8 cellular contexts compared by ENCODE assay signal in the genomic region with DNA sequence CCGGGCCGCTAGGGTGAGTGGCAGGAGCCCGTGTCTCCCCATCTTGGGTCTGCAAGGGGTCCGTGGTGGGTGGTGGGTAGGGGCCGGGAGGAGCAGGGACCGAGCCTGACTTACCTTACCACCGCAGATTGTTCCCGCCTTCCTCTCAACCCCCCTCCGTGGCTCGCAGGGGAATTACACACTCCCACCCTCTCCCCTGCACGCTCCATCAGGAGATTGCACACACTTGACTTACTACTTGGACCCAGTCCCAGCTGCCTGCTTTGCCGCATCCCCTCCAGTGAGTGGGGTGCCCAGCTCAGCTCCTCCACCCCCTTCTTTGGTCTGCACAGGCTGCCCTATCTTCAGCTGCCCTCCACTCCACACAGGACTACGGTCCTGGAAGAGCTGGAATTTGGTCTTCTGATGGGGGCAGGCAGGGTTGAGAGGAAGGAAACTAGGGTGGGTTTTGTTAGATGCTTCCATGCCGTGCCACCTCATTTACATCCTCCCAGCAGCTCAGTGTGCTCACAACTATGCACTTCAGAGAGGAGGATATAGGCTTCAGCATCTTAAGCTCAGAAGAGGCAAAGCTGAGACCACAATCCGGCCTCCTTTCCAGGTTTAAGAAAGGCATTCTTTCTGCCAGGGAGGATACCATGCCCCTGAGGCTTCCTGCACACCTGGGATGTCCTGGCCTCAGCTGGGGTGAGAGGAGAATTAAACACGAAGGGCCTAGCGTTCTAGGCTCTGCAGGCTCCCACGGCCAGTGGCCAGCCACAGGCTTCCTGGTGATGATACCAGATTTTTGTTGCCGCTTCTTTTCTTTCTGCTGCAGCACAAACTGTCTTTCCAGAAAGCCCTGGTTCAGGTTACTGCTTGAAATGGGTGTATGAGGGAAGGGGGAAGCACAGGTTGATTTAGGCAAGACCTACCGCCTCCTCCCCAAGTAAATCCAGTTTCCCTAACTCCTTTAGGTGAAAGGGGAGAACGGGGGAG. TPM values are rescaled to one million over a fixed set of nuclear protein-coding genes. Genes with fewer than 3 reads are reported as not detected.
DNase-seq lines count a peak whose midpoint lies in the region; ATAC-seq and TF ChIP-seq lines count a peak whose summit lies in the region.

No MANE protein-coding gene starts in this region.

- H3K36me3 ChIP-seq in HEK293 (ENCODE audit: control insufficient read depth in 2 of 2, insufficient read depth in 1 of 2, low read length in 2 of 2): peaks cover 0 to 22% of the 10 kb centered on the region in 2 experiments; a peak in 1 of 3 replicates
- peaks cover 11% of the 10 kb centered on the region for H3K36me3 ChIP-seq in NT2/D1 (ENCODE audit: insufficient read depth, insufficient read length, low read length)
- H3K36me3 ChIP-seq in esophagus (ENCODE audit: control insufficient read depth in 2 of 2, insufficient read depth in 2 of 2, low read length in 1 of 2): no peaks in the 10 kb centered on the region
- H3K36me3 ChIP-seq in sigmoid colon: no peaks in the 10 kb centered on the region

- DNase-seq in NT2/D1 (ENCODE audit: low read depth, low spot score): no peak
- no peak for DNase-seq in sigmoid colon
- DNase-seq in DMS114 treated with DMSO at 0.1 percent for 48 hours (lab: John Stamatoyannopoulos, UW; ENCODE audit: unreplicated experiment): no peak
- no peak for DNase-seq in NCI-H1048 (lab: John Stamatoyannopoulos, UW)

- H3K4me1 ChIP-seq in HEK293 (ENCODE audit: control insufficient read depth, insufficient read depth, low read length) (peaks cover 7% of the 10 kb centered on the region), NT2/D1 (ENCODE audit: insufficient read depth, insufficient read length) (peaks cover 29% of the 10 kb centered on the region), esophagus (ENCODE audit: control insufficient read depth in 2 of 2, insufficient read depth in 2 of 2, low read length in 1 of 2) (peaks cover 0 to 25% of the 10 kb centered on the region in 2 donors), sigmoid colon (peaks cover 0 to 30% (median 21%) of the 10 kb centered on the region in 4 donors)

- H3K9me3 ChIP-seq in HEK293 (ENCODE audit: control insufficient read depth, insufficient read depth, low read depth, low read length) (no peaks in the 10 kb centered on the region), NT2/D1 (ENCODE audit: insufficient read depth, low read length) (no peaks in the 10 kb centered on the region), esophagus (ENCODE audit: control insufficient read depth in 2 of 2, insufficient read depth in 1 of 2, low read depth in 1 of 2, low read length in 1 of 2) (no peaks in the 10 kb centered on the region), sigmoid colon (no peaks in the 10 kb centered on the region)

- intact Hi-C loops in sigmoid colon (cut with DNase I): no loop called here

- CTCF ChIA-PET in HEK293 (lab: Yijun Ruan, JAX): interaction anchor here (0.7 to 20.2 kb wide), 4 partner anchors 9 to 284 kb away, joined by 4 to 662 read pairs (median 181); no protein-coding TSS in a partner anchor

- H3K27me3 ChIP-seq in NT2/D1 (ENCODE audit: insufficient read depth, insufficient read length): peaks cover 7% of the 10 kb centered on the region
- H3K27me3 ChIP-seq in esophagus (ENCODE audit: control insufficient read depth in 1 of 2, insufficient read depth in 2 of 2, low read length in 2 of 2): no peaks in the 10 kb centered on the region
- H3K27me3 ChIP-seq in sigmoid colon: peaks cover 0 to 15% (median 0%) of the 10 kb centered on the region in 3 donors

- no peak overlapping the region for H3K27ac ChIP-seq in HEK293 (ENCODE audit: extremely low read depth, low read depth, low read length)
- peak overlapping the region in 1 of 2 donors; percentile 8 for H3K27ac ChIP-seq in esophagus (ENCODE audit: low read depth in 2 of 2, low read length in 1 of 2)
- no peak overlapping the region for H3K27ac ChIP-seq in sigmoid colon

- peak; percentile 59 for TF ChIP-seq CTCF in HEK293 (tag by site-specific recombination; IDR thresholded peaks at IDR 0.05)
- TF ChIP-seq CTCF in sigmoid colon (IDR thresholded peaks at IDR 0.05): no peak

- ATAC-seq in GM21717 (IDR thresholded peaks at IDR 0.05; ENCODE audit: unreplicated experiment): no peak
- no peak for ATAC-seq in GM18873 (IDR thresholded peaks at IDR 0.05; ENCODE audit: low FRiP score, unreplicated experiment)

- H3K9ac ChIP-seq in NT2/D1 (ENCODE audit: insufficient read length, low read depth): peak overlapping the region; percentile 53

- WGBS in esophagus, 2 donors: 40 to 50% methylated on average over 18 to 21 of the region's 21 CpGs
- 59 to 82% methylated on average over 21 of the region's 21 CpGs for WGBS in sigmoid colon, 2 donors

- no peak for TF ChIP-seq EP300 in sigmoid colon (IDR thresholded peaks at IDR 0.05)

- TF ChIP-seq POLR2A in sigmoid colon (IDR thresholded peaks at IDR 0.05): no peak

- H3K4me3 ChIP-seq in HEK293 (ENCODE audit: low read depth, low read length): no peak overlapping the region
- H3K4me3 ChIP-seq in NT2/D1 (ENCODE audit: insufficient read length, low read depth): peak overlapping the region; percentile 64
- peak overlapping the region; percentile 61 to 62 for H3K4me3 ChIP-seq in esophagus (ENCODE audit: low read depth in 1 of 2, low read length in 2 of 2)
- peak overlapping the region in 3 of 4 donors; percentile 68 to 83 (median 83) for H3K4me3 ChIP-seq in sigmoid colon

- POLR2A ChIA-PET in HEK293 (lab: Yijun Ruan, JAX): no interaction called here

TF ChIP-seq in HEK293, 187 proteins besides CTCF, POLR2A, EP300 and RAD21 (continues in another document):
- no peak for TF ChIP-seq ZNF24 (tag by site-specific recombination; IDR thresholded peaks at IDR 0.05)
- TF ChIP-seq ZNF274 (IDR thresholded peaks at IDR 0.05; ENCODE audit: low read length): no peak
- TF ChIP-seq ZNF274 (tag by site-specific recombination; IDR thresholded peaks at IDR 0.05; ENCODE audit: borderline replicate concordance): no peak
- TF ChIP-seq ZNF132 (tag by site-specific recombination; IDR thresholded peaks at IDR 0.05; ENCODE audit: borderline replicate concordance): no peak
- TF ChIP-seq ZNF366 (tag by site-specific recombination; conservative IDR thresholded peaks at IDR 0.05): no peak
- no peak for TF ChIP-seq ZNF560 (tag by site-specific recombination; IDR thresholded peaks at IDR 0.05; ENCODE audit: borderline replicate concordance)
- TF ChIP-seq BCL11B (tag by site-specific recombination; IDR thresholded peaks at IDR 0.05; ENCODE audit: low read depth): no peak
- no peak for TF ChIP-seq ZNF133 (tag by site-specific recombination; IDR thresholded peaks at IDR 0.05)
- TF ChIP-seq, protein P1, sequence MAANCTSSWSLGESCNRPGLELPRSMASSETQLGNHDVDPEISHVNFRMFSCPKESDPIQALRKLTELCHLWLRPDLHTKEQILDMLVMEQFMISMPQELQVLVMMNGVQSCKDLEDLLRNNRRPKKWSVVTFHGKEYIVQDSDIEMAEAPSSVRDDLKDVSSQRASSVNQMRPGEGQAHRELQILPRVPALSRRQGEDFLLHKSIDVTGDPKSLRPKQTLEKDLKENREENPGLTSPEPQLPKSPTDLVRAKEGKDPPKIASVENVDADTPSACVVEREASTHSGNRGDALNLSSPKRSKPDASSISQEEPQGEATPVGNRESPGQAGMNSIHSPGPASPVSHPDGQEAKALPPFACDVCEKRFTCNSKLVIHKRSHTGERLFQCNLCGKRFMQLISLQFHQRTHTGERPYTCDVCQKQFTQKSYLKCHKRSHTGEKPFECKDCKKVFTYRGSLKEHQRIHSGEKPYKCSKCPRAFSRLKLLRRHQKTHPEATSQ (tag by site-specific recombination; IDR thresholded peaks at IDR 0.05): no peak
- no peak for TF ChIP-seq KLF10 (tag by site-specific recombination; IDR thresholded peaks at IDR 0.05)
- no peak for TF ChIP-seq ZNF701 (tag by site-specific recombination; IDR thresholded peaks at IDR 0.05)
- TF ChIP-seq WT1 (tag by site-specific recombination; IDR thresholded peaks at IDR 0.05): peak; percentile 72; the same call in 1 of the 2 replicates
- TF ChIP-seq ZNF785 (tag by site-specific recombination; IDR thresholded peaks at IDR 0.05): no peak
- 0 out of 2 replicates have a peak, but pooled peaks have one; percentile 22 for TF ChIP-seq KLF1 (tag by site-specific recombination; IDR thresholded peaks at IDR 0.05)
- 0 out of 2 replicates have a peak, but pooled peaks have one; percentile 26 for TF ChIP-seq ZNF792 (tag by site-specific recombination; IDR thresholded peaks at IDR 0.05)
- no peak for TF ChIP-seq RBAK (tag by site-specific recombination; IDR thresholded peaks at IDR 0.05)
- no peak for TF ChIP-seq ZNF311 (tag by site-specific recombination; IDR thresholded peaks at IDR 0.05; ENCODE audit: borderline replicate concordance)
- no peak for TF ChIP-seq HOXC10 (CRISPR knock-in tag; IDR thresholded peaks at IDR 0.05)
- TF ChIP-seq ZNF561 (tag by site-specific recombination; IDR thresholded peaks at IDR 0.05; ENCODE audit: borderline replicate concordance): no peak
- no peak for TF ChIP-seq ZSCAN16 (tag by site-specific recombination; IDR thresholded peaks at IDR 0.05)
- peak; percentile 76 for TF ChIP-seq GLIS2 (tag by site-specific recombination; IDR thresholded peaks at IDR 0.05)
- TF ChIP-seq ZFP41 (tag by site-specific recombination; IDR thresholded peaks at IDR 0.05; ENCODE audit: borderline replicate concordance): no peak
- TF ChIP-seq, protein P2, sequence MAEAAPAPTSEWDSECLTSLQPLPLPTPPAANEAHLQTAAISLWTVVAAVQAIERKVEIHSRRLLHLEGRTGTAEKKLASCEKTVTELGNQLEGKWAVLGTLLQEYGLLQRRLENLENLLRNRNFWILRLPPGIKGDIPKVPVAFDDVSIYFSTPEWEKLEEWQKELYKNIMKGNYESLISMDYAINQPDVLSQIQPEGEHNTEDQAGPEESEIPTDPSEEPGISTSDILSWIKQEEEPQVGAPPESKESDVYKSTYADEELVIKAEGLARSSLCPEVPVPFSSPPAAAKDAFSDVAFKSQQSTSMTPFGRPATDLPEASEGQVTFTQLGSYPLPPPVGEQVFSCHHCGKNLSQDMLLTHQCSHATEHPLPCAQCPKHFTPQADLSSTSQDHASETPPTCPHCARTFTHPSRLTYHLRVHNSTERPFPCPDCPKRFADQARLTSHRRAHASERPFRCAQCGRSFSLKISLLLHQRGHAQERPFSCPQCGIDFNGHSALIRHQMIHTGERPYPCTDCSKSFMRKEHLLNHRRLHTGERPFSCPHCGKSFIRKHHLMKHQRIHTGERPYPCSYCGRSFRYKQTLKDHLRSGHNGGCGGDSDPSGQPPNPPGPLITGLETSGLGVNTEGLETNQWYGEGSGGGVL (tag by site-specific recombination; IDR thresholded peaks at IDR 0.05): peak; percentile 89
- no peak for TF ChIP-seq ZNF555 (tag by site-specific recombination; conservative IDR thresholded peaks at IDR 0.05)
- no peak for TF ChIP-seq ZNF211 (tag by site-specific recombination; IDR thresholded peaks at IDR 0.05; ENCODE audit: low read depth)
- TF ChIP-seq ZIC2 (tag by site-specific recombination; IDR thresholded peaks at IDR 0.05): peak; percentile 60

RNA-seq across cellular contexts. Expression of a gene that starts 2.3 kb away (rescaled TPM):
- polyA plus RNA-seq in esophagus (1 to 10 TPM; 1.8 to 1.9 TPM), sigmoid colon (1 to 10 TPM in 1 of 3 donors, under 1 TPM in 2; 0.60 to 3.6 (median 0.69) TPM)
- 1 to 10 TPM; 1.8 to 6.4 (median 3.2) TPM for total RNA-seq in sigmoid colon
